ENCODE assay signal across 1 cellular context in genomic region chr6:36985384-36985962, GRCh38.
TF ChIP-seq lines count a peak whose summit lies in the region.

No MANE protein-coding gene starts in this region.

TF ChIP-seq in WTC11, 78 proteins besides CTCF, POLR2A, EP300 and RAD21 (continued from another document):
- no peak for TF ChIP-seq E2F4 (CRISPR knock-in tag; IDR thresholded peaks at IDR 0.05; ENCODE audit: borderline replicate concordance, low read depth)
TF ChIP-seq in WTC11: peak in this region for 0.
